9 cellular contexts compared by ENCODE assay signal in the genomic region with DNA sequence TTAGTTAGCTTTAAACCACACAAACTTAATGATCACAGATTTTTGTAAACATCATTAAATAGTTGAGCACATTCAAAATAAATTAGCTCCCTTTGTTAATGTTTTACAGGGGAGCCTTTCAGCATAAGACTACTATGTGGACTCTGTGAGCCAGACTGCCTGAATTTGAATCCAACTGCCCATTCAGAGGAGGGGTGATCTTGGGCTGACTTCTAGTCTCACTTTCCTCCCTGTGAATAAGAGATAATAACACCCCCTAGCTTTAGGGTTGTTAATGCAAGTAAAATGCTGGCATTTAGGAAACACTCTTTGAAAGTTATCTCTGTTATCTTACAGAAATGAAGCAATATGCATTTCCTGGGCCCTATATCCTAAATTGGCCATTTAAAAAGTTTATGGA. TPM values are rescaled to one million over a fixed set of nuclear protein-coding genes. Genes with fewer than 3 reads are reported as not detected.
"Had no signal": no experiment of that assay in that cellular context is flagged by ENCODE, and none has a peak within 500 bp of the region (broad histone marks: within the 10 kb centered on the region; RNA-seq: fewer than 3 reads in every experiment).

No MANE protein-coding gene starts in this region.

RNA-seq across cellular contexts. Expression of a gene that starts 23.6 kb away (rescaled TPM):
- total RNA-seq: chondrocyte; epithelial cell of proximal tubule; lung microvascular endothelial cell; mesothelial cell of epicardium; natural killer cell treated with Interleukin-12 subunit alpha and Interleukin-12 subunit beta and Interleukin-15 and Interleukin-18, amount 100 ng/mL, for 72 hours; neural crest cell; progenitor cell of endocrine pancreas; right atrium auricular region had no signal
- polyA plus RNA-seq: fibroblast of lung had no signal
